1 cellular context compared by ENCODE assay signal in the genomic region with DNA sequence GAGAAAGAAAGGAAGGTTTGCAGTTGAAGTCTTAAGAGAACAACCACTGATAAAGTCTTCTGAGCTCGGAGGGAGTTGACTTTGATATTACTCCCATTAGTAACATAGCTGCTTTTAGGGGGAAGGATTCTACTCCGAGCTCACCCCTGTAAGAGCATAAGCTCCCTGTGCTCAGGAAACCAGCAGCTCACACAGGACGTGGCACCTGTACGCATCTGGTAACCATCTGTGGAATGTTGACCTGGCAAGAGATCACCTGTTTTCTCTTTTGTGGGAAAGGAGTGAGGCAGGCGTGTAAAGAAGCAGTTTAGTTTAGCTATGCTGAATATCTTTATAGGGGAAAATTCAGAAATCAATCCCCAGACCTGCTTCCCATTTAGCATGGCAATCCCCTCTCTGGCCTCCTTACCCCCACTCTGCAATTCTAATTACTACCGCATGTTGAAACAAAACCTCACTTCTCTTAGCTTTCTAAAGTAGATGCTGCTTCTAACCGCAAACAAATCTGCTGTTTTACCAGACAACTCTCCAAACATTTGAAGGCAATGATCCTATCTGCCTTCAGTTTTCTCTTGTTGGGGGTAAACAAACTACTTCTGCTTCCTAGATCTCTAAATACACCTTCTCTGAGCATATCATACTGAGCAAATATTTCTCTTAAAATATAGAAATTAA.
TF ChIP-seq lines count a peak whose summit lies in the region.

No MANE protein-coding gene starts in this region.

TF ChIP-seq in WTC11, 78 proteins besides CTCF, POLR2A, EP300 and RAD21 (continued from another document):
- TF ChIP-seq, protein P1, sequence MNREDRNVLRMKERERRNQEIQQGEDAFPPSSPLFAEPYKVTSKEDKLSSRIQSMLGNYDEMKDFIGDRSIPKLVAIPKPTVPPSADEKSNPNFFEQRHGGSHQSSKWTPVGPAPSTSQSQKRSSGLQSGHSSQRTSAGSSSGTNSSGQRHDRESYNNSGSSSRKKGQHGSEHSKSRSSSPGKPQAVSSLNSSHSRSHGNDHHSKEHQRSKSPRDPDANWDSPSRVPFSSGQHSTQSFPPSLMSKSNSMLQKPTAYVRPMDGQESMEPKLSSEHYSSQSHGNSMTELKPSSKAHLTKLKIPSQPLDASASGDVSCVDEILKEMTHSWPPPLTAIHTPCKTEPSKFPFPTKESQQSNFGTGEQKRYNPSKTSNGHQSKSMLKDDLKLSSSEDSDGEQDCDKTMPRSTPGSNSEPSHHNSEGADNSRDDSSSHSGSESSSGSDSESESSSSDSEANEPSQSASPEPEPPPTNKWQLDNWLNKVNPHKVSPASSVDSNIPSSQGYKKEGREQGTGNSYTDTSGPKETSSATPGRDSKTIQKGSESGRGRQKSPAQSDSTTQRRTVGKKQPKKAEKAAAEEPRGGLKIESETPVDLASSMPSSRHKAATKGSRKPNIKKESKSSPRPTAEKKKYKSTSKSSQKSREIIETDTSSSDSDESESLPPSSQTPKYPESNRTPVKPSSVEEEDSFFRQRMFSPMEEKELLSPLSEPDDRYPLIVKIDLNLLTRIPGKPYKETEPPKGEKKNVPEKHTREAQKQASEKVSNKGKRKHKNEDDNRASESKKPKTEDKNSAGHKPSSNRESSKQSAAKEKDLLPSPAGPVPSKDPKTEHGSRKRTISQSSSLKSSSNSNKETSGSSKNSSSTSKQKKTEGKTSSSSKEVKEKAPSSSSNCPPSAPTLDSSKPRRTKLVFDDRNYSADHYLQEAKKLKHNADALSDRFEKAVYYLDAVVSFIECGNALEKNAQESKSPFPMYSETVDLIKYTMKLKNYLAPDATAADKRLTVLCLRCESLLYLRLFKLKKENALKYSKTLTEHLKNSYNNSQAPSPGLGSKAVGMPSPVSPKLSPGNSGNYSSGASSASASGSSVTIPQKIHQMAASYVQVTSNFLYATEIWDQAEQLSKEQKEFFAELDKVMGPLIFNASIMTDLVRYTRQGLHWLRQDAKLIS (CRISPR knock-in tag; IDR thresholded peaks at IDR 0.05; ENCODE audit: borderline replicate concordance) = no peak
- no peak for TF ChIP-seq EMX1 (CRISPR knock-in tag; IDR thresholded peaks at IDR 0.05)
- TF ChIP-seq ZNF416 (CRISPR knock-in tag; IDR thresholded peaks at IDR 0.05) = no peak
- no peak for TF ChIP-seq ZNF263 (CRISPR knock-in tag; IDR thresholded peaks at IDR 0.05; ENCODE audit: low read depth)
